ENCODE assay signal across 10 cellular contexts in genomic region chr4:138977525-138977924, GRCh38. TPM values are rescaled to one million over a fixed set of nuclear protein-coding genes. Genes with fewer than 3 reads are reported as not detected.
DNase-seq lines count a peak whose midpoint lies in the region; ATAC-seq and TF ChIP-seq lines count a peak whose summit lies in the region.
"Had no signal": no experiment of that assay in that cellular context is flagged by ENCODE, and none has a peak within 500 bp of the region (broad histone marks: within the 10 kb centered on the region; RNA-seq: fewer than 3 reads in every experiment).

No MANE protein-coding gene starts in this region.

- no peaks in the 10 kb centered on the region for H3K27me3 ChIP-seq in foreskin keratinocyte

- H3K4me1 ChIP-seq in foreskin keratinocyte: peaks cover 8% of the 10 kb centered on the region

- H3K9me3 Mint-ChIP-seq in activated T-cell treated with anti-CD3 and anti-CD28 coated beads, Interleukin-2, amount 50 U/mL, for 4 hours: no peaks in the 10 kb centered on the region
- H3K9me3 Mint-ChIP-seq: activated naive CD8-positive, alpha-beta T cell treated with anti-CD3 and anti-CD28 coated beads, Interleukin-2, amount 50 U/mL, for 24 hours; neural crest cell had no signal

- ATAC-seq in GM18520 (IDR thresholded peaks at IDR 0.05; ENCODE audit: unreplicated experiment) (peak; percentile 87), GM21786 (IDR thresholded peaks at IDR 0.05; ENCODE audit: unreplicated experiment) (peak; percentile 98), HG03460 (IDR thresholded peaks at IDR 0.05; ENCODE audit: unreplicated experiment) (peak; percentile 95), left lobe of liver (peak; percentile 44), foreskin keratinocyte (no peak)
- ATAC-seq in activated T-cell treated with anti-CD3 and anti-CD28 coated beads, Interleukin-2, amount 50 U/mL, for 4 hours: no peak
- ATAC-seq: activated naive CD8-positive, alpha-beta T cell treated with anti-CD3 and anti-CD28 coated beads, Interleukin-2, amount 50 U/mL, for 24 hours had no signal

- H3K27me3 Mint-ChIP-seq in activated T-cell treated with anti-CD3 and anti-CD28 coated beads, Interleukin-2, amount 50 U/mL, for 4 hours (ENCODE audit: low read depth): no peaks in the 10 kb centered on the region
- H3K27me3 Mint-ChIP-seq: activated naive CD8-positive, alpha-beta T cell treated with anti-CD3 and anti-CD28 coated beads, Interleukin-2, amount 50 U/mL, for 24 hours had no signal

- no peak overlapping the region for H3K4me3 Mint-ChIP-seq in activated T-cell treated with anti-CD3 and anti-CD28 coated beads, Interleukin-2, amount 50 U/mL, for 4 hours
- H3K4me3 Mint-ChIP-seq: activated naive CD8-positive, alpha-beta T cell treated with anti-CD3 and anti-CD28 coated beads, Interleukin-2, amount 50 U/mL, for 24 hours; neural crest cell had no signal

- no peak overlapping the region for H3K27ac ChIP-seq in foreskin keratinocyte

- no peaks in the 10 kb centered on the region for H3K36me3 Mint-ChIP-seq in activated T-cell treated with anti-CD3 and anti-CD28 coated beads, Interleukin-2, amount 50 U/mL, for 4 hours (ENCODE audit: insufficient read depth)

- TF ChIP-seq CTCF in foreskin keratinocyte (conservative IDR thresholded peaks at IDR 0.05): no peak

- DNase-seq in left lobe of liver (ENCODE audit: low spot score) (no peak), foreskin keratinocyte (no peak), AG20443 (ENCODE audit: low spot score) (no peak)
- no peak for DNase-seq in activated T-cell treated with anti-CD3 and anti-CD28 coated beads, Interleukin-2, amount 50 U/mL, for 4 hours
- no peak for DNase-seq in stimulated activated CD4-positive, alpha-beta T cell treated with anti-CD3 and anti-CD28 coated beads, Interleukin-4, amount 100 ng/mL, for 1 hour
- DNase-seq: activated naive CD8-positive, alpha-beta T cell treated with anti-CD3 and anti-CD28 coated beads, Interleukin-2, amount 50 U/mL, for 24 hours had no signal

- peaks cover 2% of the 10 kb centered on the region for H3K4me1 Mint-ChIP-seq in activated T-cell treated with anti-CD3 and anti-CD28 coated beads, Interleukin-2, amount 50 U/mL, for 4 hours (ENCODE audit: low read depth)

RNA-seq across cellular contexts. Expression of gene NOCT, which starts 38.1 kb away (rescaled TPM):
- total RNA-seq in left lobe of liver (5.1 TPM), foreskin keratinocyte (21.5 and 23.3 TPM in 2 replicates)
- 4.5 and 4.7 TPM in 2 replicates for polyA plus RNA-seq in foreskin keratinocyte
- total RNA-seq in activated T-cell treated with anti-CD3 and anti-CD28 coated beads, Interleukin-2, amount 50 U/mL, for 4 hours: 10 to 100 TPM; 23.2 to 25.8 (median 23.7) TPM

Comparison
In these comparisons a context has a peak if more than half of its experiments do, and no peak if none do; other contexts are left out.
1. ATAC-seq: peak in GM18520 (single experiment), GM21786 (single experiment), HG03460 (single experiment) and left lobe of liver (single experiment); none in foreskin keratinocyte (single experiment) and activated T-cell treated with anti-CD3 and anti-CD28 coated beads, Interleukin-2, amount 50 U/mL, for 4 hours (0 of 2).